Comparison of ENCODE assay signal across 8 cellular contexts in the genomic region with DNA sequence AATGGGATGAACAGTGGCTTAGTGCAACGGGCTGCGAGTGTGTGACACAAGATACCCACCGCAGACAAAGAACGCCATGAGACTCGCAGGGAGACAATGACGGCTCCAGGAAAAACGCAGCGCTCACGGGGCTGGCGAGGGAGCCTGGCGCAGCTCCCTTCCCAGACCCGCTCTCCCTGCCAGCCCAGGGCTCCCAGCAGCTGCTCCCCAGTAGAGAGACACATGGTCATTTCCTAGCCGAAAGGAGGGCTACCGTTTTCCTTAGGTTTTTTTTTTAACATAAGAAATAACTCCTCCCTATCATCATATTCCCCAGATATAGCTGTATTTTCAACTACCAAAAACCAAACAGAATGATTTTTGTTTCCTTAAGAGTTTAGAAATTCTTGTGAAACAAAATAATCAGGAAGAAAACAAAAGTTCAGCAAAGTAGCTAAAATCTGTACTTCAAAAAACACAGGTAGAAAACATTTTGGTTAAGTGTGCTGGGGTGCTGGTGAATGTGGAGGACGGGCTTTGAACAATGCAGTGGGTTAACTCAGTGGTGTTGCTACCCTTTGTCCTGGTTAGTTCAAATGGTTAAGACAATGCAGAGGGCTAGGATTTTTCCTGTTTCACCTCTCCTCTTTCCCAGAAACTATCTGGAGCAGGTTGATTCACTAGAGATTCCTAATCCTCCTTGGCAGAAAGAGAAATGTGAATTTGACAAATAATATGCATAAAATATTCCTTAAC.
DNase-seq lines count a peak whose midpoint lies in the region; ATAC-seq, FAIRE-seq and TF ChIP-seq lines count a peak whose summit lies in the region.

No MANE protein-coding gene starts in this region.

- no peaks in the 10 kb centered on the region for H3K36me3 Mint-ChIP-seq in T-helper 2 cell treated with Interferon-gamma antibody and Interleukin-4, amounts not matched to agents 5 μg/mL and 100 μg/mL, for 36 hours (ENCODE audit: low read depth)

- FAIRE-seq in bronchial epithelial cell (lab: Jason Lieb, UNC), result no peak

- H3K36me3 ChIP-seq in bronchial epithelial cell (ENCODE audit: control insufficient read depth, insufficient read depth, low read length), result no peaks in the 10 kb centered on the region

- no peaks in the 10 kb centered on the region for H3K4me1 Mint-ChIP-seq in T-helper 2 cell treated with Interferon-gamma antibody and Interleukin-4, amounts not matched to agents 5 μg/mL and 100 μg/mL, for 36 hours (ENCODE audit: low read depth)

- H3K9me3 Mint-ChIP-seq in T-helper 2 cell treated with Interferon-gamma antibody and Interleukin-4, amounts not matched to agents 5 μg/mL and 100 μg/mL, for 36 hours, result no peaks in the 10 kb centered on the region

- DNase-seq in NCI-H146 treated with DMSO at 0.1 percent for 48 hours (lab: John Stamatoyannopoulos, UW; ENCODE audit: unreplicated experiment), result peak; percentile 61
- peak; percentile 33 for DNase-seq in bronchial epithelial cell (ENCODE audit: low read depth)
- peak; percentile 83 for DNase-seq in islet precursor cell
- DNase-seq in superior temporal gyrus (ENCODE audit: extremely low spot score), result peak; percentile 65
- DNase-seq in T-helper 2 cell treated with Interferon-gamma antibody and Interleukin-4, amounts not matched to agents 5 μg/mL and 100 μg/mL, for 36 hours (ENCODE audit: low spot score), result no peak

- H3K27me3 ChIP-seq in bronchial epithelial cell (ENCODE audit: control insufficient read depth, insufficient read depth, low read length), result no peaks in the 10 kb centered on the region

- no peak overlapping the region for H3K27ac Mint-ChIP-seq in T-helper 2 cell treated with Interferon-gamma antibody and Interleukin-4, amounts not matched to agents 5 μg/mL and 100 μg/mL, for 36 hours

- ATAC-seq in GM21515 (IDR thresholded peaks at IDR 0.05; ENCODE audit: unreplicated experiment), result no peak
- ATAC-seq in HG02970 (IDR thresholded peaks at IDR 0.05; ENCODE audit: low FRiP score, unreplicated experiment), result no peak
- no peak for ATAC-seq in HG02938 (IDR thresholded peaks at IDR 0.05; ENCODE audit: unreplicated experiment)

- peak overlapping the region; percentile 18 for H3K4me3 ChIP-seq in bronchial epithelial cell (ENCODE audit: low read depth, low read length)

- H3K27me3 Mint-ChIP-seq in T-helper 2 cell treated with Interferon-gamma antibody and Interleukin-4, amounts not matched to agents 5 μg/mL and 100 μg/mL, for 36 hours (ENCODE audit: low read depth), result peaks cover 50% of the 10 kb centered on the region

- TF ChIP-seq CTCF in bronchial epithelial cell (IDR thresholded peaks at IDR 0.05; ENCODE audit: insufficient read depth, low read length, severe bottlenecking), result no peak

- no peak overlapping the region for H3K4me3 Mint-ChIP-seq in T-helper 2 cell treated with Interferon-gamma antibody and Interleukin-4, amounts not matched to agents 5 μg/mL and 100 μg/mL, for 36 hours
